Comparison of ENCODE assay signal across 1 cellular context in genomic region chr5:132438931-132439330, GRCh38.
TF ChIP-seq lines count a peak whose summit lies in the region.

No MANE protein-coding gene starts in this region.

TF ChIP-seq in IMR-90, 13 proteins besides CTCF, POLR2A, EP300 and RAD21:
- TF ChIP-seq RFX5 (IDR thresholded peaks at IDR 0.05; ENCODE audit: low read depth, low read length) (no peak), CHD1 (IDR thresholded peaks at IDR 0.05; ENCODE audit: low read depth, low read length) (no peak), CEBPB (IDR thresholded peaks at IDR 0.05; ENCODE audit: low read depth, low read length) (no peak), RCOR1 (IDR thresholded peaks at IDR 0.05; ENCODE audit: insufficient replicate concordance, low read length) (no peak), MXI1 (IDR thresholded peaks at IDR 0.05; ENCODE audit: borderline replicate concordance, low read depth, low read length) (no peak), NFE2L2 (IDR thresholded peaks at IDR 0.05; ENCODE audit: low read depth, low read length) (no peak), USF2 (IDR thresholded peaks at IDR 0.05; ENCODE audit: low read depth, low read length) (no peak), FOS (IDR thresholded peaks at IDR 0.05; ENCODE audit: low read depth, low read length) (no peak)
